ENCODE assay signal across 8 cellular contexts in genomic region chr4:49154308-49154707, GRCh38.
A peak's percentile ranks its signal among the peaks of the same experiment; 100 is the strongest.
DNase-seq lines count a peak whose midpoint lies in the region; ATAC-seq and TF ChIP-seq lines count a peak whose summit lies in the region.
"Not testable (repeated sequence)": the region's sequence is repeated elsewhere in the genome, so short reads cannot be mapped to it uniquely, and the experiment has no call there.

No MANE protein-coding gene starts in this region.

- H3K9me3 ChIP-seq in IMR-90 (ENCODE audit: control insufficient read depth, insufficient read depth, low read length) = peaks cover 42% of the 10 kb centered on the region
- H3K9me3 ChIP-seq in right lobe of liver = peaks cover 0 to 16% (median 0%) of the 10 kb centered on the region in 4 donors
- peaks cover 34% of the 10 kb centered on the region for H3K9me3 ChIP-seq in upper lobe of right lung

- H4K91ac ChIP-seq in IMR-90 (ENCODE audit: insufficient read depth, low read depth, low read length) = not testable (repeated sequence)

- not testable (repeated sequence) for DNase-seq in IMR-90; central memory CD8-positive, alpha-beta T cell (ENCODE audit: low spot score in 2 of 2); right lobe of liver; upper lobe of right lung

- CTCF ChIA-PET in IMR-90 (lab: Yijun Ruan, JAX) = not testable (repeated sequence)

- TF ChIP-seq POLR2A in IMR-90 (IDR thresholded peaks at IDR 0.05; ENCODE audit: low read depth, low read length); right lobe of liver (IDR thresholded peaks at IDR 0.05): not testable (repeated sequence)

- TF ChIP-seq CTCF in IMR-90 (conservative IDR thresholded peaks at IDR 0.05; ENCODE audit: low read depth, low read length); right lobe of liver (IDR thresholded peaks at IDR 0.05); upper lobe of right lung (IDR thresholded peaks at IDR 0.05): not testable (repeated sequence)

- not testable (repeated sequence) for H3K27ac Mint-ChIP-seq in central memory CD8-positive, alpha-beta T cell (ENCODE audit: low read depth)

- not testable (repeated sequence) for H3K4me3 Mint-ChIP-seq in central memory CD8-positive, alpha-beta T cell

- not testable (repeated sequence) for H3K4me3 ChIP-seq in IMR-90 (ENCODE audit: insufficient read depth, low read depth, low read length); right lobe of liver; upper lobe of right lung

- H3K56ac ChIP-seq in IMR-90 (ENCODE audit: extremely low read depth, insufficient read depth, low read length) = not testable (repeated sequence)

- H3K9ac ChIP-seq in IMR-90 (ENCODE audit: low read depth, low read length) = not testable (repeated sequence)

- H4K8ac ChIP-seq in IMR-90 (ENCODE audit: low read depth in 2 of 2, low read length in 2 of 2) = not testable (repeated sequence)

- intact Hi-C loops in IMR-90 (cut with micrococcal nuclease); right lobe of liver (cut with DNase I); upper lobe of right lung (cut with DNase I): not testable (repeated sequence)

- H2BK120ac ChIP-seq in IMR-90 (ENCODE audit: low read depth, low read length) = not testable (repeated sequence)

- TF ChIP-seq RAD21 in IMR-90 (IDR thresholded peaks at IDR 0.05; ENCODE audit: low read length) = not testable (repeated sequence)

- H2BK20ac ChIP-seq in IMR-90 (ENCODE audit: low read depth, low read length) = not testable (repeated sequence)

- not testable (repeated sequence) for H3K36me3 ChIP-seq in IMR-90 (ENCODE audit: control insufficient read depth, insufficient read depth, low read length); right lobe of liver; upper lobe of right lung

- POLR2A ChIA-PET in IMR-90 (lab: Charles Lee; ENCODE audit: unreplicated experiment) = not testable (repeated sequence)

- H3K14ac ChIP-seq in IMR-90 (replicated peaks; ENCODE audit: low read depth, low read length) = not testable (repeated sequence)

- not testable (repeated sequence) for H3K27ac ChIP-seq in IMR-90 (ENCODE audit: insufficient read depth, low read length); right lobe of liver; upper lobe of right lung

- H3K4ac ChIP-seq in IMR-90 (ENCODE audit: low read depth, low read length) = not testable (repeated sequence)

- H4K5ac ChIP-seq in IMR-90 (ENCODE audit: low read depth, low read length) = not testable (repeated sequence)

- BruUV-seq in IMR-90 (replicated peaks; lab: Mats Ljungman, UMichigan) = not testable (repeated sequence)

- peak overlapping the region; percentile 89 for H2BK5ac ChIP-seq in IMR-90 (ENCODE audit: low read depth, low read length, poor library complexity, severe bottlenecking)

- not testable (repeated sequence) for H3K18ac ChIP-seq in IMR-90 (ENCODE audit: low read depth, low read length)

- H3K23ac ChIP-seq in IMR-90 (ENCODE audit: low read depth, low read length) = not testable (repeated sequence)

- not testable (repeated sequence) for H3K27me3 Mint-ChIP-seq in central memory CD8-positive, alpha-beta T cell

- peaks cover 53% of the 10 kb centered on the region for H3K9me3 Mint-ChIP-seq in central memory CD8-positive, alpha-beta T cell

- WGBS in IMR-90 (ENCODE audit: extremely low coverage in 2 of 2, insufficient read length in 1 of 2), 2 experiments = 38% methylated on average over 3 of the region's 3 CpGs; no CpG with 5 or more reads in 1 of the 2 experiments
- WGBS in right lobe of liver (ENCODE audit: insufficient coverage, low coverage, low lambda C conversion rate, missing lambda C conversion rate) = 41% methylated on average over 3 of the region's 3 CpGs

- H3K4me1 Mint-ChIP-seq in central memory CD8-positive, alpha-beta T cell = not testable (repeated sequence)

- in situ Hi-C loops in IMR-90 (cut with MboI; ENCODE audit: low sequenced_read_pairs) = not testable (repeated sequence)

- H3K79me1 ChIP-seq in IMR-90 (ENCODE audit: low read depth in 1 of 2, low read length in 2 of 2) = not testable (repeated sequence)

- H2BK15ac ChIP-seq in IMR-90 (ENCODE audit: low read depth, low read length) = not testable (repeated sequence)

- H3K4me1 ChIP-seq in IMR-90 (ENCODE audit: control insufficient read depth, insufficient read depth, low read length); right lobe of liver; upper lobe of right lung: not testable (repeated sequence)

- not testable (repeated sequence) for H2AK5ac ChIP-seq in IMR-90 (ENCODE audit: low read depth, low read length)

- not testable (repeated sequence) for H3K4me2 ChIP-seq in IMR-90 (ENCODE audit: low read depth, low read length)

- ATAC-seq in GM18868 (IDR thresholded peaks at IDR 0.05; ENCODE audit: unreplicated experiment) (peak; percentile 69), GM21390 (IDR thresholded peaks at IDR 0.05; ENCODE audit: unreplicated experiment) (peak; percentile 66), HG02763 (IDR thresholded peaks at IDR 0.05; ENCODE audit: unreplicated experiment) (peak; percentile 67), HG03139 (IDR thresholded peaks at IDR 0.05; ENCODE audit: unreplicated experiment) (peak; percentile 65), IMR-90 (ENCODE audit: low read depth) (peak; percentile 67), right lobe of liver (peak; percentile 69 to 75 (median 72)), upper lobe of right lung (peak; percentile 78)
- ATAC-seq in central memory CD8-positive, alpha-beta T cell (replicated peaks; ENCODE audit: extremely low read depth, poor library complexity, severe bottlenecking) = peak; percentile 56

- dilution Hi-C loops in IMR-90 (cut with HindIII; ENCODE audit: low sequenced_read_pairs, unreplicated experiment) = not testable (repeated sequence)

- not testable (repeated sequence) for H3K27me3 ChIP-seq in IMR-90 (ENCODE audit: control insufficient read depth, insufficient read depth, low read length); right lobe of liver; upper lobe of right lung

- H3K9me1 ChIP-seq in IMR-90 (ENCODE audit: insufficient read depth, low read length) = not testable (repeated sequence)

- H4K20me1 ChIP-seq in IMR-90 (ENCODE audit: insufficient read depth, low read length) = not testable (repeated sequence)

- not testable (repeated sequence) for H2AFZ ChIP-seq in IMR-90 (replicated peaks; ENCODE audit: low read length, poor library complexity)

- H2AK9ac ChIP-seq in IMR-90 (replicated peaks; ENCODE audit: low read depth, low read length, poor library complexity) = not testable (repeated sequence)

- not testable (repeated sequence) for H3K36me3 Mint-ChIP-seq in central memory CD8-positive, alpha-beta T cell (ENCODE audit: insufficient read depth)
